In genomic region chr5:141414548-141415271, GRCh38 we compare ENCODE assay signal across 1 cellular context.
TF ChIP-seq lines count a peak whose summit lies in the region.

No MANE protein-coding gene starts in this region.

TF ChIP-seq in GM12878, 131 proteins besides CTCF, POLR2A, EP300 and RAD21:
- peak; percentile 24; the same call in 1 of the 2 replicates for TF ChIP-seq REST (IDR thresholded peaks at IDR 0.05; ENCODE audit: low read depth, low read length)
